16 cellular contexts compared by ENCODE assay signal in genomic region chr11:65266210-65266609, GRCh38. TPM values are rescaled to one million over a fixed set of nuclear protein-coding genes. Genes with fewer than 3 reads are reported as not detected.
DNase-seq lines count a peak whose midpoint lies in the region; ATAC-seq and TF ChIP-seq lines count a peak whose summit lies in the region.
"Had no signal": no experiment of that assay in that cellular context is flagged by ENCODE, and none has a peak within 500 bp of the region (broad histone marks: within the 10 kb centered on the region; RNA-seq: fewer than 3 reads in every experiment).

No MANE protein-coding gene starts in this region.

- H3K9me3 ChIP-seq in AG04450 (ENCODE audit: control insufficient read depth, insufficient read depth, low read length) (no peaks in the 10 kb centered on the region; the same call in 1 of the 2 replicates), right cardiac atrium (ENCODE audit: control insufficient read depth, low read length) (no peaks in the 10 kb centered on the region)
- no peaks in the 10 kb centered on the region for H3K9me3 ChIP-seq in CD4-positive, alpha-beta memory T cell (ENCODE audit: control insufficient read depth in 1 of 2, low read length in 2 of 2)

- intact Hi-C loops in CD4-positive, alpha-beta memory T cell (cut with micrococcal nuclease): no loop called here
- intact Hi-C loops in right cardiac atrium (cut with DNase I): no loop called here

- H3K27ac ChIP-seq in AG04450 (ENCODE audit: low read depth, low read length) (no peak overlapping the region), right cardiac atrium (ENCODE audit: low read length) (no peak overlapping the region)
- H3K27ac ChIP-seq in CD4-positive, alpha-beta memory T cell (ENCODE audit: low read depth, low read length): no peak overlapping the region

- H3K36me3 ChIP-seq in CD4-positive, alpha-beta memory T cell (ENCODE audit: insufficient read depth, low read length): peaks cover 12% of the 10 kb centered on the region

- H3K4me1 Mint-ChIP-seq in CD4-positive, alpha-beta memory T cell: peaks cover 22 to 46% (median 28%) of the 10 kb centered on the region in 4 donors
- H3K4me1 Mint-ChIP-seq in progenitor cell of endocrine pancreas (ENCODE audit: low read depth): peaks cover 9% of the 10 kb centered on the region

- 95% methylated on average over 2 of the region's 2 CpGs for WGBS in right cardiac atrium

- H3K27me3 Mint-ChIP-seq in CD4-positive, alpha-beta memory T cell: no peaks in the 10 kb centered on the region
- H3K27me3 Mint-ChIP-seq in progenitor cell of endocrine pancreas: no peaks in the 10 kb centered on the region
- H3K27me3 Mint-ChIP-seq: naive thymus-derived CD8-positive, alpha-beta T cell had no signal

- DNase-seq in AG04450 (ENCODE audit: low read depth, low spot score) (no peak), NCI-H82 (lab: John Stamatoyannopoulos, UW) (peak; percentile 58), fibroblast of mammary gland (ENCODE audit: low read depth) (no peak), progenitor cell of endocrine pancreas (ENCODE audit: low spot score, unreplicated experiment) (no peak), SIG-M5 (lab: John Stamatoyannopoulos, UW) (no peak), right cardiac atrium (no peak)
- no peak for DNase-seq in CD4-positive, alpha-beta memory T cell
- DNase-seq: activated CD8-positive, alpha-beta memory T cell treated with anti-CD3 and anti-CD28 coated beads, Interleukin-2, amount 50 U/mL, for 4 hours; amniotic stem cell; foreskin melanocyte; NCI-H1105 treated with DMSO at 0.1 percent for 48 hours; NCI-H510A treated with DMSO at 0.1 percent for 48 hours; SHP77; substantia nigra had no signal

- peaks cover 13% of the 10 kb centered on the region for H3K4me1 ChIP-seq in CD4-positive, alpha-beta memory T cell (ENCODE audit: insufficient read depth, low read length)
- peaks cover 2% of the 10 kb centered on the region for H3K4me1 ChIP-seq in right cardiac atrium (ENCODE audit: control insufficient read depth, insufficient read depth, low read length)

- no peak overlapping the region for H3K4me3 Mint-ChIP-seq in CD4-positive, alpha-beta memory T cell
- no peak overlapping the region for H3K4me3 Mint-ChIP-seq in progenitor cell of endocrine pancreas (ENCODE audit: low read depth)
- H3K4me3 Mint-ChIP-seq: CD8-positive, alpha-beta T cell had no signal

- H3K27me3 ChIP-seq in AG04450 (ENCODE audit: control insufficient read depth, insufficient read depth, low read length): no peaks in the 10 kb centered on the region
- no peaks in the 10 kb centered on the region for H3K27me3 ChIP-seq in CD4-positive, alpha-beta memory T cell (ENCODE audit: insufficient read depth, low read length)
- H3K27me3 ChIP-seq in right cardiac atrium (ENCODE audit: control insufficient read depth, insufficient read depth): no peaks in the 10 kb centered on the region

- POLR2A ChIA-PET in AG04450 (lab: Yijun Ruan, JAX): no interaction called here
- POLR2A ChIA-PET in CD4-positive, alpha-beta memory T cell (lab: Charles Lee; ENCODE audit: partially characterized antibody): no interaction called here

- H3K36me3 Mint-ChIP-seq in CD4-positive, alpha-beta memory T cell: peaks cover 27 to 48% of the 10 kb centered on the region in 2 donors
- peaks cover 6% of the 10 kb centered on the region for H3K36me3 Mint-ChIP-seq in progenitor cell of endocrine pancreas (ENCODE audit: insufficient read depth)

- no peak for ATAC-seq in right cardiac atrium
- ATAC-seq: CD8-positive, alpha-beta T cell; naive thymus-derived CD8-positive, alpha-beta T cell had no signal

- TF ChIP-seq CTCF in AG04450 (IDR thresholded peaks at IDR 0.05; ENCODE audit: low read depth, low read length): peak; percentile 55
- TF ChIP-seq CTCF in fibroblast of mammary gland (conservative IDR thresholded peaks at IDR 0.05; ENCODE audit: control insufficient read depth, insufficient read depth, low read depth, low read length): peak; percentile 58
- TF ChIP-seq CTCF in progenitor cell of endocrine pancreas (IDR thresholded peaks at IDR 0.05; ENCODE audit: unreplicated experiment): no peak

- peaks cover 0 to 3% (median 0%) of the 10 kb centered on the region in 8 donors for H3K9me3 Mint-ChIP-seq in CD4-positive, alpha-beta memory T cell
- no peaks in the 10 kb centered on the region for H3K9me3 Mint-ChIP-seq in progenitor cell of endocrine pancreas (ENCODE audit: low read depth)
- H3K9me3 Mint-ChIP-seq: CD8-positive, alpha-beta T cell; naive thymus-derived CD8-positive, alpha-beta T cell had no signal

- H3K4me3 ChIP-seq in AG04450 (ENCODE audit: low read depth, low read length) (no peak overlapping the region), fibroblast of mammary gland (ENCODE audit: control insufficient read depth, low read depth, low read length) (no peak overlapping the region), right cardiac atrium (ENCODE audit: low read length) (no peak overlapping the region)
- no peak overlapping the region for H3K4me3 ChIP-seq in CD4-positive, alpha-beta memory T cell (ENCODE audit: low read length in 2 of 2)

- CTCF ChIA-PET in AG04450 (lab: Charles Lee): interaction anchor here (0.8 to 4.9 kb wide), 10 partner anchors 9 to 87 kb away, joined by 3 to 53 read pairs (median 6); partner anchors contain the start of genes CDC42EP2 and DPF2
- CTCF ChIA-PET in CD4-positive, alpha-beta memory T cell (lab: Charles Lee; ENCODE audit: partially characterized antibody): interaction anchor here (0.7 to 1.4 kb wide), 3 partner anchors 9 to 63 kb away, joined by 3 to 5 read pairs (median 4); no protein-coding TSS in a partner anchor

- H3K27ac Mint-ChIP-seq in CD4-positive, alpha-beta memory T cell: peak overlapping the region in 4 of 7 donors; percentile 5 to 32 (median 22)
- no peak overlapping the region for H3K27ac Mint-ChIP-seq in progenitor cell of endocrine pancreas
- H3K27ac Mint-ChIP-seq: CD8-positive, alpha-beta T cell had no signal

RNA-seq across cellular contexts. Expression of gene POLA2, which starts 4.4 kb away (rescaled TPM):
- polyA plus RNA-seq in AG04450 (2011; rRNA removed) (10.4 and 14.1 TPM in 2 replicates), right cardiac atrium (5.7 TPM)
- 8.3 and 13.0 TPM in 2 replicates for polyA minus RNA-seq in AG04450 (2011; rRNA and poly(A)+ RNA removed)
- total RNA-seq in CD4-positive, alpha-beta memory T cell: 10 to 100 TPM; 26.4 to 27.3 TPM
- 10 to 100 TPM in 1 of 2 donors, 1 to 10 TPM in 1; 7.8 to 13.7 TPM for polyA plus RNA-seq in CD4-positive, alpha-beta memory T cell
- total RNA-seq in progenitor cell of endocrine pancreas (24.4 and 27.4 TPM in 2 replicates), right cardiac atrium (10 to 100 TPM in 1 of 4 donors, 1 to 10 TPM in 3; 5.8 to 13.1 (median 7.5) TPM)

RNA-seq across cellular contexts. Expression of gene CDC42EP2, which starts 48.5 kb away (rescaled TPM):
- polyA plus RNA-seq in AG04450 (2011; rRNA removed) (14.3 and 21.1 TPM in 2 replicates), right cardiac atrium (12.2 TPM)
- 26.3 and 36.9 TPM in 2 replicates for polyA minus RNA-seq in AG04450 (2011; rRNA and poly(A)+ RNA removed)
- total RNA-seq in CD4-positive, alpha-beta memory T cell: under 1 TPM; 0.55 to 0.67 TPM
- polyA plus RNA-seq in CD4-positive, alpha-beta memory T cell: not detected
- total RNA-seq in progenitor cell of endocrine pancreas (5.3 and 5.9 TPM in 2 replicates), right cardiac atrium (10 to 100 TPM in 2 of 4 donors, 1 to 10 TPM in 2; 9.1 to 21.2 (median 10.7) TPM)
- polyA plus RNA-seq: naive thymus-derived CD8-positive, alpha-beta T cell had no signal
